8 cellular contexts compared by ENCODE assay signal in the genomic region with DNA sequence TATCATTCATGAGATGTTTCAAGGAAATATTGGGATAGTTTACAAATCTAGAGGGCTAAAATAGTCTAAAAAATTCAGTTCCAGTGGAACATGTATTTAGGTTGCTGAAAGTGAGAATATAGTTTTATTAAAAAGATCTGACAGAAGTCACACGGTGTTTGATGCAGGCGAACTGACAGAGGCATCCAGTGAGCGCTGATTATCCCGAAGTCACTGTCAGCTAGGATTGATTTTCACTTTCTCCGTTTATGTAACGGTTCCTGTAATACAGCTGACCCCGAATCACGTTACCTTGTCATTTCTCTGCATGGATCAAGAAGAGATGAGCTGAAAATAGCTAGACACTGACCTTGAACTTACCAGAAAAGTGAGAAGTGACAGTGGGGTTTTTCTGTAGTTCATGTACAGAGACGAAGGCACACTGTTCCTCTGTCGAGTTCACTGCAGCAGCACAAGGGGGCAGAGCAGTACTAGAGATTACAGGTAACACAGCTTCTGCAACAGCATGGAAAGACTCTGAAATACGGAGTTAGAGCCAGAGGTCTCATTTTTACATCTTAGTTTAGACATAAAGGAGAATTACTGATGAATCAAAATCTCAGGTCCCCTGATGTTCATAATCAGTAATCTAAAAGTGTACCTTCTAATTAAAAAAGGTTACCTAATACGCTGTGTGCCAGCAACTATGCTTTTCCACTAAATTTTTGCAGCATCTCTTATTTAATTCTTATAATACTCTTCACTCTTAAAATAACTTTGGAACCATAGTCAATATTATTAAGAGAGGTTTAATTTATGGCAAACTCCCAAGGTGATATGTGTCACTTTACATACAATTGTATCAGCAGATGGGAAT. TPM values are rescaled to one million over a fixed set of nuclear protein-coding genes. Genes with fewer than 3 reads are reported as not detected.
DNase-seq lines count a peak whose midpoint lies in the region; ATAC-seq, FAIRE-seq and TF ChIP-seq lines count a peak whose summit lies in the region.

No MANE protein-coding gene starts in this region.

- POLR2A ChIA-PET in activated CD4-positive, alpha-beta memory T cell treated with anti-CD3 and anti-CD28 coated beads for 36 hours (lab: Charles Lee) = interaction anchor here (1.0 to 2.7 kb wide), 5 partner anchors 21 to 95 kb away, joined by 3 to 6 read pairs (median 4); no protein-coding TSS in a partner anchor
- POLR2A ChIA-PET in endothelial cell of umbilical vein (lab: Charles Lee) = no interaction called here

- H3K36me3 ChIP-seq in endothelial cell of umbilical vein (ENCODE audit: control insufficient read depth in 2 of 2, extremely low read depth in 1 of 2, insufficient read depth in 2 of 2, low read length in 2 of 2) (no peaks in the 10 kb centered on the region), neuronal stem cell (replicated peaks in 1 of 2; ENCODE audit: control insufficient read depth in 2 of 2, insufficient read depth in 2 of 2, low read length in 2 of 2) (no peaks in the 10 kb centered on the region), upper lobe of right lung (no peaks in the 10 kb centered on the region)

- DNase-seq in AG08395 (ENCODE audit: low spot score) = peak; percentile 10
- DNase-seq in NCI-H2227 treated with DMSO at 0.1 percent for 48 hours (lab: John Stamatoyannopoulos, UW) = peak; percentile 86
- DNase-seq in activated CD4-positive, alpha-beta memory T cell treated with anti-CD3 and anti-CD28 coated beads for 36 hours = peak; percentile 68
- peak; percentile 17 for DNase-seq in endothelial cell of umbilical vein (ENCODE audit: low read depth, low spot score)
- DNase-seq in neuronal stem cell (ENCODE audit: low spot score) = peak; percentile 27
- DNase-seq in upper lobe of right lung = no peak

- H3K36me3 Mint-ChIP-seq in activated CD4-positive, alpha-beta memory T cell treated with anti-CD3 and anti-CD28 coated beads for 36 hours = peaks cover 12% of the 10 kb centered on the region

- peak; percentile 79 for ATAC-seq in GM18505 (IDR thresholded peaks at IDR 0.05; ENCODE audit: unreplicated experiment)
- ATAC-seq in HG02938 (IDR thresholded peaks at IDR 0.05; ENCODE audit: unreplicated experiment) = peak; percentile 74
- ATAC-seq in upper lobe of right lung = peak; percentile 91

- no peaks in the 10 kb centered on the region for H3K9me3 Mint-ChIP-seq in activated CD4-positive, alpha-beta memory T cell treated with anti-CD3 and anti-CD28 coated beads for 36 hours

- H3K4me2 ChIP-seq in endothelial cell of umbilical vein (ENCODE audit: insufficient read depth, low read length) (no peak overlapping the region), neuronal stem cell (ENCODE audit: insufficient read depth, low read length, poor library complexity, severe bottlenecking) (no peak overlapping the region)

- H2BK5ac ChIP-seq in neuronal stem cell (ENCODE audit: low read length) = no peak overlapping the region

- no peak overlapping the region for H4K91ac ChIP-seq in neuronal stem cell (ENCODE audit: low read depth, low read length, poor library complexity)

- H3K4me3 ChIP-seq in endothelial cell of umbilical vein (replicated peaks in 1 of 3; ENCODE audit: insufficient read depth in 1 of 3, low read depth in 1 of 3, low read length in 3 of 3) (no peak overlapping the region), neuronal stem cell (ENCODE audit: low read length in 2 of 2) (no peak overlapping the region), upper lobe of right lung (no peak overlapping the region)

- no peaks in the 10 kb centered on the region for H4K20me1 ChIP-seq in endothelial cell of umbilical vein (replicated peaks; ENCODE audit: control insufficient read depth, extremely low read depth, insufficient read depth, low read length)

- H3K4me1 Mint-ChIP-seq in activated CD4-positive, alpha-beta memory T cell treated with anti-CD3 and anti-CD28 coated beads for 36 hours (ENCODE audit: low read depth) = peaks cover 77% of the 10 kb centered on the region

- H3K18ac ChIP-seq in neuronal stem cell (ENCODE audit: low read length) = no peak overlapping the region

- TF ChIP-seq POLR2A in GM18505 (IDR thresholded peaks at IDR 0.05; ENCODE audit: borderline replicate concordance, extremely low read depth, insufficient read depth, insufficient read length) = no peak
- TF ChIP-seq POLR2A in endothelial cell of umbilical vein (IDR thresholded peaks at IDR 0.05; ENCODE audit: low read depth, low read length) = no peak

- no TSS peak for BruUV-seq in endothelial cell of umbilical vein (replicated peaks; lab: Mats Ljungman, UMichigan)

- no peak overlapping the region for H4K8ac ChIP-seq in neuronal stem cell (ENCODE audit: low read depth, low read length)

- dilution Hi-C loops in endothelial cell of umbilical vein (cut with MboI; ENCODE audit: extremely low pct_ligation_motif_present, low sequenced_read_pairs) = no loop called here

- FAIRE-seq in endothelial cell of umbilical vein (lab: Jason Lieb, UNC) = no peak

- H3K14ac ChIP-seq in neuronal stem cell (ENCODE audit: low read length) = no peak overlapping the region

- H3K9me3 ChIP-seq in endothelial cell of umbilical vein (replicated peaks; ENCODE audit: control insufficient read depth, insufficient read depth, low read length) (no peaks in the 10 kb centered on the region), neuronal stem cell (replicated peaks in 1 of 2; ENCODE audit: control insufficient read depth in 2 of 2, insufficient read depth in 1 of 2, low read depth in 1 of 2, low read length in 2 of 2) (no peaks in the 10 kb centered on the region), upper lobe of right lung (no peaks in the 10 kb centered on the region)

- H3K4ac ChIP-seq in neuronal stem cell (ENCODE audit: low read length) = no peak overlapping the region

- no peak overlapping the region for H2AK5ac ChIP-seq in neuronal stem cell (ENCODE audit: low read depth, low read length)

- no peaks in the 10 kb centered on the region for H3K79me1 ChIP-seq in neuronal stem cell (ENCODE audit: low read depth, low read length)

- H2BK120ac ChIP-seq in neuronal stem cell (ENCODE audit: low read depth, low read length) = no peak overlapping the region

- no peaks in the 10 kb centered on the region for H3K9me1 ChIP-seq in endothelial cell of umbilical vein (replicated peaks; ENCODE audit: control insufficient read depth, extremely low read depth, insufficient read depth, low read length)

- no peak overlapping the region for H3K27ac ChIP-seq in endothelial cell of umbilical vein (ENCODE audit: insufficient read depth, low read depth, low read length)
- no peak overlapping the region for H3K27ac ChIP-seq in neuronal stem cell (replicated peaks; ENCODE audit: low read length)
- H3K27ac ChIP-seq in upper lobe of right lung = no peak overlapping the region

- H3K79me2 ChIP-seq in endothelial cell of umbilical vein (ENCODE audit: control insufficient read depth, insufficient read depth, low read length) = no peaks in the 10 kb centered on the region

- no peak overlapping the region for H2BK12ac ChIP-seq in neuronal stem cell (ENCODE audit: low read length)

- H3K27ac Mint-ChIP-seq in activated CD4-positive, alpha-beta memory T cell treated with anti-CD3 and anti-CD28 coated beads for 36 hours = peak overlapping the region; percentile 14

- peak; percentile 19 to 44 for TF ChIP-seq CTCF in endothelial cell of umbilical vein (IDR thresholded peaks at IDR 0.05; ENCODE audit: extremely low read depth in 1 of 2, insufficient read depth in 1 of 2, low read depth in 1 of 2, low read length in 2 of 2)
- peak; percentile 63 for TF ChIP-seq CTCF in upper lobe of right lung (IDR thresholded peaks at IDR 0.05)

- no peaks in the 10 kb centered on the region for H3K27me3 Mint-ChIP-seq in activated CD4-positive, alpha-beta memory T cell treated with anti-CD3 and anti-CD28 coated beads for 36 hours

- CTCF ChIA-PET in activated CD4-positive, alpha-beta memory T cell treated with anti-CD3 and anti-CD28 coated beads for 36 hours (lab: Charles Lee) = interaction anchor here (0.6 to 5.1 kb wide), 40 partner anchors 8 to 366 kb away, joined by 3 to 123 read pairs (median 3); a partner anchor contains a TSS
- CTCF ChIA-PET in endothelial cell of umbilical vein (lab: Charles Lee) = interaction anchor here (0.5 to 4.7 kb wide), 6 partner anchors 13 to 128 kb away, joined by 3 to 30 read pairs (median 4); no protein-coding TSS in a partner anchor

- no CpG with 5 or more reads among the region's 12 CpGs for WGBS in neuronal stem cell (ENCODE audit: extremely low coverage in 2 of 2, insufficient read length in 2 of 2, insufficient replicate concordance in 1 of 2), 2 donors

- H2AFZ ChIP-seq in endothelial cell of umbilical vein (ENCODE audit: low read depth, low read length) = no peak overlapping the region
- H2AFZ ChIP-seq in neuronal stem cell (ENCODE audit: low read length) = peak overlapping the region; percentile 54

- no peak overlapping the region for H3K9ac ChIP-seq in endothelial cell of umbilical vein (replicated peaks; ENCODE audit: extremely low read depth, insufficient read depth, low read length)
- no peak overlapping the region for H3K9ac ChIP-seq in neuronal stem cell (ENCODE audit: low read depth, low read length, poor library complexity)

- H3K23ac ChIP-seq in neuronal stem cell (ENCODE audit: low read depth, low read length, poor library complexity) = no peak overlapping the region

- intact Hi-C loops in activated CD4-positive, alpha-beta memory T cell treated with anti-CD3 and anti-CD28 coated beads for 36 hours (cut with micrococcal nuclease) = loop anchor here (1.0 to 2.0 kb wide), 4 partner anchors 15 to 97 kb away; no protein-coding TSS in a partner anchor
- intact Hi-C loops in endothelial cell of umbilical vein (cut with micrococcal nuclease) = loop anchor here (1.0 to 2.0 kb wide), 2 partner anchors 61 to 97 kb away; no protein-coding TSS in a partner anchor
- intact Hi-C loops in upper lobe of right lung (cut with DNase I) = no loop called here

- no peak overlapping the region for H3K4me3 Mint-ChIP-seq in activated CD4-positive, alpha-beta memory T cell treated with anti-CD3 and anti-CD28 coated beads for 36 hours

- H3K27me3 ChIP-seq in endothelial cell of umbilical vein (ENCODE audit: control insufficient read depth in 2 of 2, insufficient read depth in 2 of 2, low read length in 2 of 2) = peaks cover 6% of the 10 kb centered on the region in 2 experiments
- no peaks in the 10 kb centered on the region for H3K27me3 ChIP-seq in neuronal stem cell (ENCODE audit: control insufficient read depth in 3 of 3, insufficient read depth in 3 of 3, low read depth in 1 of 3, low read length in 3 of 3)
- H3K27me3 ChIP-seq in upper lobe of right lung = no peaks in the 10 kb centered on the region

- no peaks in the 10 kb centered on the region for H3K4me1 ChIP-seq in endothelial cell of umbilical vein (ENCODE audit: control insufficient read depth, extremely low read depth, insufficient read depth, low read length)
- H3K4me1 ChIP-seq in neuronal stem cell (ENCODE audit: control insufficient read depth in 2 of 2, insufficient read depth in 1 of 2, low read depth in 1 of 2, low read length in 2 of 2) = peaks cover 0 to 4% of the 10 kb centered on the region in 2 donors
- peaks cover 5% of the 10 kb centered on the region for H3K4me1 ChIP-seq in upper lobe of right lung

- H2BK15ac ChIP-seq in neuronal stem cell (ENCODE audit: low read length) = no peak overlapping the region

RNA-seq across cellular contexts. Expression of a gene that starts 33.0 kb away (rescaled TPM):
- total RNA-seq in activated CD4-positive, alpha-beta memory T cell treated with anti-CD3 and anti-CD28 coated beads for 36 hours = 10 to 100 TPM; 70.2 to 71.2 TPM
- total RNA-seq in endothelial cell of umbilical vein (not detected in 2 replicates), upper lobe of right lung (19.2 TPM)
- polyA plus RNA-seq in endothelial cell of umbilical vein = not detected in 2 replicates
- polyA plus RNA-seq in endothelial cell of umbilical vein (2011; cell fraction: cytosol; rRNA removed) = not detected in 2 replicates
- not detected in 2 replicates for polyA plus RNA-seq in endothelial cell of umbilical vein (2011; cell fraction: nucleus; rRNA removed)
- not detected in 2 replicates for polyA plus RNA-seq in endothelial cell of umbilical vein (2012)
- not detected in 2 replicates for polyA minus RNA-seq in endothelial cell of umbilical vein
- not detected for polyA minus RNA-seq in endothelial cell of umbilical vein (2011; cell fraction: cytosol; rRNA and poly(A)+ RNA removed)
- not detected in 2 replicates for polyA minus RNA-seq in endothelial cell of umbilical vein (2011; cell fraction: nucleus; rRNA and poly(A)+ RNA removed)
- 2.5 TPM for polyA plus RNA-seq in neuronal stem cell (2013, experiment 1 of 2)
- polyA plus RNA-seq in neuronal stem cell (2013, experiment 2 of 2) = 2.2 TPM

Comparison
In these comparisons a context has a peak if more than half of its experiments do, and no peak if none do; other contexts are left out.
1. RNA of a gene that starts 33.0 kb away (total RNA-seq): 70.2 to 71.2 TPM in activated CD4-positive, alpha-beta memory T cell treated with anti-CD3 and anti-CD28 coated beads for 36 hours and 19.2 TPM in upper lobe of right lung (single experiment); not detected in endothelial cell of umbilical vein; every median in the first group is over 10 times any median in the second.
2. Peak in every context shown above with its lines, with median percentiles within 50 percentile points of each other: ATAC-seq.